1 cellular context compared by ENCODE assay signal in genomic region chr19:4368128-4368820, GRCh38.
TF ChIP-seq lines count a peak whose summit lies in the region.

No MANE protein-coding gene starts in this region.

TF ChIP-seq in IMR-90, 13 proteins besides CTCF, POLR2A, EP300 and RAD21:
- TF ChIP-seq SMC3 (IDR thresholded peaks at IDR 0.05; ENCODE audit: low read depth, low read length) (no peak), RCOR1 (IDR thresholded peaks at IDR 0.05; ENCODE audit: insufficient replicate concordance, low read length) (no peak), USF2 (IDR thresholded peaks at IDR 0.05; ENCODE audit: low read depth, low read length) (no peak), ELK1 (IDR thresholded peaks at IDR 0.05; ENCODE audit: borderline replicate concordance, low read depth, low read length) (no peak), CEBPB (IDR thresholded peaks at IDR 0.05; ENCODE audit: low read depth, low read length) (no peak), MAFK (IDR thresholded peaks at IDR 0.05; ENCODE audit: low read depth, low read length) (no peak), CHD1 (IDR thresholded peaks at IDR 0.05; ENCODE audit: low read depth, low read length) (no peak), MXI1 (IDR thresholded peaks at IDR 0.05; ENCODE audit: borderline replicate concordance, low read depth, low read length) (no peak), RFX5 (IDR thresholded peaks at IDR 0.05; ENCODE audit: low read depth, low read length) (no peak), BHLHE40 (IDR thresholded peaks at IDR 0.05; ENCODE audit: low read depth, low read length) (no peak), MAZ (IDR thresholded peaks at IDR 0.05; ENCODE audit: borderline replicate concordance, low read depth, low read length) (no peak), FOS (IDR thresholded peaks at IDR 0.05; ENCODE audit: low read depth, low read length) (no peak), NFE2L2 (IDR thresholded peaks at IDR 0.05; ENCODE audit: low read depth, low read length) (no peak)
